In the genomic region with DNA sequence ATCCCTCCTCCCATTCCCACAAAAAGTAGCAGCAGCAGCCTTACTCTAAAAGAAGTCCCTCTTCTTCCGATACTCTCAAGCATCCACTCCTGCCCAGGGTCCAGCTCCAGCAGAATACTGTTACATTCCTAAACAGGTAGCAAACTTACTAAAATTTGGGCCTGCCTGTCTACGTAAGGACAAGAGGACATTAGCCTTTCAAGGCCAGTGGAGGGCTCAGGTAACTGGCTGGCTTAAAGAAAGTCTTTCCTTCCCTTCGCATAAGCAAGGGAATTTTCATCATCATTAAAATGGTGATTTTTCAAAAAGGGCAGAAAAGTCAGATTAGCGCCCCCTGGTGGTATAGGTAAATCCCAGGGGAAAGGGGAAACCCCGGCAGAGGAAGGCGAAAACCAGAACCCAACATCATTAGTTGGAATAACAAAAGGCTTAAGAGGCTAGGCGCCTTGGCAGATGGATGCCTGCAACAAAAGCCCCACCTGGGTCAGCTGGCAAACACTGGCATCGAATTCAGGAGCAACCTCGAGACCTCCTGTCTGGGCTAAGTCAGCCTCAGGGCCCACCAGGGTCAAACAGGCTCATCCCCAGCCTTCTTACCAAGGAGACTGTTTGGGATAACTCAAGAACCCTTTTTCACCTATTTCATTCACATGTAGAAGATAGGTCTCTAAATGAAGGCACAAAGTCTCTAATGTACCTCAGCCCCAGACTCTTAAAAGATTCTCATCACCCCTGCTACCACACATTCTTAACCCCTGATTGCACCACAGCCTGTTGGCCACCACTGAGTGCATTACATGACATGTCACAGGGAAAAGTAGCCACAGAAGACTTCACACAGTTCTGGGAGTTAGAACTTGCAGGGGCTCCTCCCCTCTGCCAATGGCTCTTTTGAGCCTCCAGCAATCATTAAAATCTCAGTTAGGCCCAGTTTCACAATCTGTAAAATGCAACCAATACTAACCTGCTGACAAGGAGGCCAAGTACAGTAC, we compare ENCODE assay signal across 1 cellular context.
TF ChIP-seq lines count a peak whose summit lies in the region.

No MANE protein-coding gene starts in this region.

TF ChIP-seq in SK-N-SH treated with all-trans-retinoic acid at 6 μM for 48 hours, 23 proteins besides CTCF, POLR2A, EP300 and RAD21 (continued from another document):
- TF ChIP-seq TSHZ2 (CRISPR knock-in tag; IDR thresholded peaks at IDR 0.05), result no peak
- no peak for TF ChIP-seq TOX (CRISPR knock-in tag; IDR thresholded peaks at IDR 0.05; ENCODE audit: borderline replicate concordance)
